In genomic region chr2:169362346-169363026, GRCh38 we compare ENCODE assay signal across 8 cellular contexts. TPM values are rescaled to one million over a fixed set of nuclear protein-coding genes. Genes with fewer than 3 reads are reported as not detected.
DNase-seq lines count a peak whose midpoint lies in the region; ATAC-seq and TF ChIP-seq lines count a peak whose summit lies in the region.

Gene LRP2 (minus strand): TSS chr2:169362534. CDS start chr2:169362399, 135 bp downstream.

- H3K36me3 Mint-ChIP-seq in stimulated activated memory B cell treated with anti-CD40 and anti-IgM and Interleukin-4, amounts not matched to agents 10 μg/mL and 1 μg/mL and 100 μg/mL, for 72 hours: no peaks in the 10 kb centered on the region

- H3K9ac ChIP-seq in colonic mucosa (ENCODE audit: low read depth in 2 of 2, low read length in 2 of 2): peak within 1 kb of the TSS in 1 of 2 donors; percentile 35

- H3K4me1 Mint-ChIP-seq in stimulated activated memory B cell treated with anti-CD40 and anti-IgM and Interleukin-4, amounts not matched to agents 10 μg/mL and 1 μg/mL and 100 μg/mL, for 72 hours: peaks cover 43% of the 10 kb centered on the region

- ATAC-seq in lower lobe of right lung (peak; percentile 53 to 56), HG02973 (IDR thresholded peaks at IDR 0.05; ENCODE audit: unreplicated experiment) (no peak), HG02588 (IDR thresholded peaks at IDR 0.05; ENCODE audit: unreplicated experiment) (no peak)
- no peak for ATAC-seq in stimulated activated memory B cell treated with anti-CD40 and anti-IgM and Interleukin-4, amounts not matched to agents 10 μg/mL and 1 μg/mL and 100 μg/mL, for 72 hours

- TF ChIP-seq CTCF in GM12864 (IDR thresholded peaks at IDR 0.05; ENCODE audit: low read depth, low read length, missing control alignments): no peak
- TF ChIP-seq CTCF in colonic mucosa (IDR thresholded peaks at IDR 0.05): no peak
- TF ChIP-seq CTCF in lower lobe of right lung (IDR thresholded peaks at IDR 0.05): no peak

- H3K27ac Mint-ChIP-seq in stimulated activated memory B cell treated with anti-CD40 and anti-IgM and Interleukin-4, amounts not matched to agents 10 μg/mL and 1 μg/mL and 100 μg/mL, for 72 hours: no peak within 1 kb of the TSS

- no peaks in the 10 kb centered on the region for H3K9me3 Mint-ChIP-seq in stimulated activated memory B cell treated with anti-CD40 and anti-IgM and Interleukin-4, amounts not matched to agents 10 μg/mL and 1 μg/mL and 100 μg/mL, for 72 hours

- peaks cover 68% of the 10 kb centered on the region for H3K27me3 Mint-ChIP-seq in stimulated activated memory B cell treated with anti-CD40 and anti-IgM and Interleukin-4, amounts not matched to agents 10 μg/mL and 1 μg/mL and 100 μg/mL, for 72 hours

- H3K4me3 ChIP-seq in GM12864 (ENCODE audit: low read depth, low read length) (peak within 1 kb of the TSS; percentile 41), colonic mucosa (peak within 1 kb of the TSS; percentile 40), lower lobe of right lung (peak within 1 kb of the TSS; percentile 63)

- H3K9me3 ChIP-seq in colonic mucosa (no peaks in the 10 kb centered on the region), lower lobe of right lung (no peaks in the 10 kb centered on the region)

- H3K4me3 Mint-ChIP-seq in stimulated activated memory B cell treated with anti-CD40 and anti-IgM and Interleukin-4, amounts not matched to agents 10 μg/mL and 1 μg/mL and 100 μg/mL, for 72 hours: peak within 1 kb of the TSS; percentile 73

- H3K4me1 ChIP-seq in colonic mucosa (peaks cover 6% of the 10 kb centered on the region), lower lobe of right lung (peaks cover 35% of the 10 kb centered on the region)

- no peak within 1 kb of the TSS for H3K27ac ChIP-seq in colonic mucosa
- no peak within 1 kb of the TSS for H3K27ac ChIP-seq in lower lobe of right lung

- H3K36me3 ChIP-seq in colonic mucosa: no peaks in the 10 kb centered on the region
- no peaks in the 10 kb centered on the region for H3K36me3 ChIP-seq in lower lobe of right lung

- H3K27me3 ChIP-seq in colonic mucosa: peaks cover 34% of the 10 kb centered on the region
- H3K27me3 ChIP-seq in lower lobe of right lung (ENCODE audit: low read depth): peaks cover 33% of the 10 kb centered on the region

- intact Hi-C loops in colonic mucosa (cut with DNase I): no loop called here
- intact Hi-C loops in lower lobe of right lung (cut with DNase I): no loop called here

- DNase-seq in GM12864 (ENCODE audit: low read depth) (no peak), SKM-1 (lab: John Stamatoyannopoulos, UW; ENCODE audit: unreplicated experiment) (peak; percentile 28), colonic mucosa (peak; percentile 24), lower lobe of right lung (peak; percentile 63), NCI-H510A treated with DMSO at 0.1 percent for 48 hours (lab: John Stamatoyannopoulos, UW) (no peak)

RNA-seq across cellular contexts. Expression of gene LRP2, which starts in this region (rescaled TPM):
- total RNA-seq in colonic mucosa (under 1 TPM in 1 of 2 donors, not detected in 1; 0.05 TPM), lower lobe of right lung (47.8 TPM)

Comparison
In these comparisons a context has a peak if more than half of its experiments do, and no peak if none do; other contexts are left out.
1. RNA of gene LRP2 (total RNA-seq): 47.8 TPM in lower lobe of right lung (single experiment); 0.05 TPM in colonic mucosa; every median in the first group is over 10 times any median in the second.
2. Peak in DNase-seq and H3K4me3 ChIP-seq in colonic mucosa; RNA of the gene not detected or under 1 TPM.
3. DNase-seq: peak in SKM-1 (single experiment) and lower lobe of right lung (single experiment); none in GM12864 (single experiment) and NCI-H510A treated with DMSO at 0.1 percent for 48 hours (single experiment).
4. ATAC-seq: peak in lower lobe of right lung (2 of 2); none in stimulated activated memory B cell treated with anti-CD40 and anti-IgM and Interleukin-4, amounts not matched to agents 10 μg/mL and 1 μg/mL and 100 μg/mL, for 72 hours (single experiment), HG02973 (single experiment) and HG02588 (single experiment).
5. Peak in every context shown above with its lines, with median percentiles within 50 percentile points of each other: H3K4me3 ChIP-seq.